In genomic region chr12:26273811-26274210, GRCh38 we compare ENCODE assay signal across 11 cellular contexts.
DNase-seq lines count a peak whose midpoint lies in the region; ATAC-seq and TF ChIP-seq lines count a peak whose summit lies in the region.
"Had no signal": no experiment of that assay in that cellular context is flagged by ENCODE, and none has a peak within 500 bp of the region (broad histone marks: within the 10 kb centered on the region; RNA-seq: fewer than 3 reads in every experiment).

No MANE protein-coding gene starts in this region.

- intact Hi-C loops in Caco-2 (cut with micrococcal nuclease; ENCODE audit: unreplicated experiment), result loop anchor here (1.0 to 2.0 kb wide), 4 partner anchors 87 to 177 kb away; no protein-coding TSS in a partner anchor
- intact Hi-C loops in heart right ventricle (cut with DNase I), result loop anchor here in 5 of 10 donors (5.0 to 10.0 kb wide), 2 partner anchors 77 to 149 kb away; partner anchors contain the start of genes BHLHE41 (in 5 of the 5) and SSPN (in 1 of the 5)
- intact Hi-C loops in naive thymus-derived CD4-positive, alpha-beta T cell (cut with micrococcal nuclease), result no loop called here

- WGBS in heart right ventricle, 2 donors, result 38 to 64% methylated on average over 6 of the region's 6 CpGs
- WGBS in smooth muscle cell (ENCODE audit: low lambda C conversion rate), result 24% methylated on average over 6 of the region's 6 CpGs

- H3K4me1 ChIP-seq in Caco-2 (peaks cover 47% of the 10 kb centered on the region), heart right ventricle (peaks cover 10 to 81% (median 45%) of the 10 kb centered on the region in 9 donors), smooth muscle cell (ENCODE audit: low read depth) (peaks cover 9% of the 10 kb centered on the region)
- no peaks in the 10 kb centered on the region for H3K4me1 ChIP-seq in naive thymus-derived CD4-positive, alpha-beta T cell (ENCODE audit: control insufficient read depth in 2 of 2, insufficient read depth in 2 of 2, low read length in 2 of 2)

- CTCF ChIA-PET in Caco-2 (lab: Charles Lee), result interaction anchor here (0.6 to 1.2 kb wide), 4 partner anchors 76 to 179 kb away, joined by 3 to 6 read pairs (median 4); no protein-coding TSS in a partner anchor
- CTCF ChIA-PET in naive thymus-derived CD4-positive, alpha-beta T cell (lab: Charles Lee), result no interaction called here

- TF ChIP-seq CTCF in Caco-2 (IDR thresholded peaks at IDR 0.05; ENCODE audit: insufficient read depth in 1 of 2, low read depth in 1 of 2, low read length in 1 of 2, severe bottlenecking in 1 of 2, unreplicated experiment in 1 of 2), result no peak
- TF ChIP-seq CTCF in heart right ventricle (IDR thresholded peaks at IDR 0.05), result no peak
- TF ChIP-seq CTCF in smooth muscle cell (IDR thresholded peaks at IDR 0.05; ENCODE audit: borderline replicate concordance, insufficient read depth, poor library complexity, severe bottlenecking), result no peak

- H3K27ac ChIP-seq in heart right ventricle (peak overlapping the region in 8 of 10 donors; percentile 25 to 89 (median 80)), smooth muscle cell (ENCODE audit: low read depth) (peak overlapping the region; percentile 97)
- no peak overlapping the region for H3K27ac ChIP-seq in naive thymus-derived CD4-positive, alpha-beta T cell (ENCODE audit: low read depth, low read length)

- H3K4me1 Mint-ChIP-seq in Caco-2 (ENCODE audit: low read depth, unreplicated experiment), result peaks cover 30% of the 10 kb centered on the region
- H3K4me1 Mint-ChIP-seq in naive thymus-derived CD4-positive, alpha-beta T cell, result peaks cover 0 to 12% (median 0%) of the 10 kb centered on the region in 7 donors

- no TSS peak for BruUV-seq in Caco-2 (replicated peaks; lab: Mats Ljungman, UMichigan)

- H3K36me3 Mint-ChIP-seq in Caco-2 (ENCODE audit: insufficient read depth, unreplicated experiment), result peaks cover 9% of the 10 kb centered on the region
- H3K36me3 Mint-ChIP-seq in naive thymus-derived CD4-positive, alpha-beta T cell, result no peaks in the 10 kb centered on the region
- H3K36me3 Mint-ChIP-seq: naive thymus-derived CD8-positive, alpha-beta T cell had no signal

- H2AFZ ChIP-seq in smooth muscle cell (ENCODE audit: low read depth), result no peak overlapping the region

- no peaks in the 10 kb centered on the region for H3K27me3 ChIP-seq in Caco-2 (replicated peaks; ENCODE audit: control insufficient read depth, insufficient read depth, low read length)
- H3K27me3 ChIP-seq in heart right ventricle, result no peaks in the 10 kb centered on the region
- H3K27me3 ChIP-seq in smooth muscle cell (ENCODE audit: low read depth), result no peaks in the 10 kb centered on the region
- H3K27me3 ChIP-seq in naive thymus-derived CD4-positive, alpha-beta T cell (ENCODE audit: control insufficient read depth in 2 of 2, insufficient read depth in 2 of 2, low read length in 2 of 2), result no peaks in the 10 kb centered on the region

- H3K9ac ChIP-seq in smooth muscle cell (ENCODE audit: low read depth), result peak overlapping the region; percentile 14

- H3F3A ChIP-seq in smooth muscle cell (ENCODE audit: low read depth), result peaks cover 30% of the 10 kb centered on the region

- POLR2A ChIA-PET in Caco-2 (lab: Charles Lee), result interaction anchor here (0.6 kb wide), 1 partner anchor 918 kb away, joined by 7 read pairs; no protein-coding TSS in a partner anchor
- POLR2A ChIA-PET in naive thymus-derived CD4-positive, alpha-beta T cell (lab: Charles Lee), result no interaction called here

- H3K36me3 ChIP-seq in Caco-2 (ENCODE audit: control insufficient read depth, insufficient read depth, low read length) (no peaks in the 10 kb centered on the region), heart right ventricle (no peaks in the 10 kb centered on the region), smooth muscle cell (ENCODE audit: low read depth) (no peaks in the 10 kb centered on the region)
- no peaks in the 10 kb centered on the region for H3K36me3 ChIP-seq in naive thymus-derived CD4-positive, alpha-beta T cell (ENCODE audit: control insufficient read depth in 2 of 3, insufficient read depth in 3 of 3, low read length in 3 of 3)

- peak in 1 of 8 donors; percentile 27 for ATAC-seq in heart right ventricle
- no peak for ATAC-seq in naive thymus-derived CD4-positive, alpha-beta T cell
- no peak for ATAC-seq in GM19455 (IDR thresholded peaks at IDR 0.05; ENCODE audit: unreplicated experiment)
- ATAC-seq in GM19328 (IDR thresholded peaks at IDR 0.05; ENCODE audit: unreplicated experiment), result no peak
- ATAC-seq: naive thymus-derived CD8-positive, alpha-beta T cell had no signal

- no peaks in the 10 kb centered on the region for H3K9me3 Mint-ChIP-seq in Caco-2 (ENCODE audit: unreplicated experiment)
- H3K9me3 Mint-ChIP-seq in naive thymus-derived CD4-positive, alpha-beta T cell, result no peaks in the 10 kb centered on the region
- H3K9me3 Mint-ChIP-seq: naive thymus-derived CD8-positive, alpha-beta T cell had no signal

- peak overlapping the region; percentile 50 for H3K4me2 ChIP-seq in smooth muscle cell

- H3K27me3 Mint-ChIP-seq in Caco-2 (ENCODE audit: insufficient read depth, unreplicated experiment), result no peaks in the 10 kb centered on the region
- peaks cover 0 to 9% (median 6%) of the 10 kb centered on the region in 5 donors for H3K27me3 Mint-ChIP-seq in naive thymus-derived CD4-positive, alpha-beta T cell
- H3K27me3 Mint-ChIP-seq: naive thymus-derived CD8-positive, alpha-beta T cell had no signal

- H3K27ac Mint-ChIP-seq in Caco-2 (ENCODE audit: unreplicated experiment), result peak overlapping the region; percentile 92
- no peak overlapping the region for H3K27ac Mint-ChIP-seq in naive thymus-derived CD4-positive, alpha-beta T cell
- H3K27ac Mint-ChIP-seq: naive thymus-derived CD8-positive, alpha-beta T cell had no signal

- no peaks in the 10 kb centered on the region for H4K20me1 ChIP-seq in smooth muscle cell (ENCODE audit: low read depth)

- DNase-seq in Caco-2 (no peak), RPMI7951 (ENCODE audit: low read depth) (peak; percentile 17), heart right ventricle (no peak), smooth muscle cell (lab: John Stamatoyannopoulos, UW; ENCODE audit: unreplicated experiment) (no peak), NOMO-1 (lab: John Stamatoyannopoulos, UW; ENCODE audit: unreplicated experiment in 2 of 2) (no peak)
- no peak for DNase-seq in naive thymus-derived CD4-positive, alpha-beta T cell
- DNase-seq: foreskin melanocyte; naive thymus-derived CD8-positive, alpha-beta T cell; NCI-H2029 had no signal

- H3K9me3 ChIP-seq in Caco-2 (no peaks in the 10 kb centered on the region), heart right ventricle (no peaks in the 10 kb centered on the region), smooth muscle cell (replicated peaks; ENCODE audit: low read depth) (no peaks in the 10 kb centered on the region)
- H3K9me3 ChIP-seq in naive thymus-derived CD4-positive, alpha-beta T cell (ENCODE audit: control insufficient read depth in 2 of 3, low read length in 3 of 3), result no peaks in the 10 kb centered on the region

- no peaks in the 10 kb centered on the region for H3K79me2 ChIP-seq in smooth muscle cell (ENCODE audit: low read depth)

- no peak overlapping the region for H3K4me3 ChIP-seq in Caco-2 (ENCODE audit: low read depth, low read length)
- no peak overlapping the region for H3K4me3 ChIP-seq in heart right ventricle
- H3K4me3 ChIP-seq in smooth muscle cell, result no peak overlapping the region
- no peak overlapping the region for H3K4me3 ChIP-seq in naive thymus-derived CD4-positive, alpha-beta T cell (ENCODE audit: low read length)

- no peak overlapping the region for H3K4me3 Mint-ChIP-seq in Caco-2 (ENCODE audit: unreplicated experiment)
- H3K4me3 Mint-ChIP-seq in naive thymus-derived CD4-positive, alpha-beta T cell, result no peak overlapping the region
- H3K4me3 Mint-ChIP-seq: naive thymus-derived CD8-positive, alpha-beta T cell had no signal
